Comparison of ENCODE assay signal across 14 cellular contexts in the genomic region with DNA sequence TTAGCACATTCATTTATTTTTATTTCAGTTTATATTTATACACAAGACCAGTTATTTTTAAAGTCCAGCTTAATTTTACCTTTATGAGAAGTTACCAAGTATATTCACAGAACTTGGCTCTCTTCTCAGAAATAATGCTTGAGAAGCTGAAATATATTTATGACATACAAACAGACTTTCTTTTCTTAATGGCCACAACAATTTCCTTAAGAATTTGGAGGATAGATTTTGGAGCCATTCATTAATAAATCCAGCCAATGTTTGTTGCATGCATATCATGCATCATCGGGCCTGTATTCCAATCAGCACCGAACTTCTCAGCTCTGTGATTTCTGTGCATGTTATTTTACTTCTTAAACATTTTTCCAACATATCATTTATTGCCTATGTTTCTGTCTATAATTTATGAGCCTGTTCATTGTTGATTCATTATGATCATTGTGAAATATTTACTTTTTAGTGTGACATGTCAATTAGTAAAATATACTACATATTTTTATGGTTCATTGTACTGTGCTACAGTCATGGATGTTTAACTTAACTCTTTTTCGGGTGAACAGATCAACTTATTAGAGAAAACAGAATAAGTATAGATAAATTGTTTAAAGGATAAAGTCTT. TPM values are rescaled to one million over a fixed set of nuclear protein-coding genes. Genes with fewer than 3 reads are reported as not detected.
DNase-seq lines count a peak whose midpoint lies in the region; ATAC-seq and TF ChIP-seq lines count a peak whose summit lies in the region.
"Had no signal": no experiment of that assay in that cellular context is flagged by ENCODE, and none has a peak within 500 bp of the region (broad histone marks: within the 10 kb centered on the region; RNA-seq: fewer than 3 reads in every experiment).

No MANE protein-coding gene starts in this region.

- WGBS in smooth muscle cell (ENCODE audit: low lambda C conversion rate) = 32% methylated on average over 3 of the region's 3 CpGs

- peak overlapping the region; percentile 34 for H2AFZ ChIP-seq in smooth muscle cell (ENCODE audit: low read depth)

- peaks cover 22% of the 10 kb centered on the region for H3F3A ChIP-seq in smooth muscle cell (ENCODE audit: low read depth)

- no peaks in the 10 kb centered on the region for H3K36me3 ChIP-seq in smooth muscle cell (ENCODE audit: low read depth)

- H3K36me3 Mint-ChIP-seq in CD4-positive, alpha-beta T cell (ENCODE audit: low read depth) = no peaks in the 10 kb centered on the region
- H3K36me3 Mint-ChIP-seq: activated naive CD8-positive, alpha-beta T cell treated with anti-CD3 and anti-CD28 coated beads for 36 hours had no signal

- H3K27me3 ChIP-seq in smooth muscle cell (ENCODE audit: low read depth) = no peaks in the 10 kb centered on the region
- peaks cover 36% of the 10 kb centered on the region for H3K27me3 ChIP-seq in CD4-positive, alpha-beta T cell (ENCODE audit: control insufficient read depth, insufficient read depth, low read length)

- POLR2A ChIA-PET in HEK293T (lab: Yijun Ruan, JAX) = no interaction called here
- POLR2A ChIA-PET in CD4-positive, alpha-beta T cell (lab: Charles Lee) = no interaction called here

- peak overlapping the region; percentile 92 for H3K9ac ChIP-seq in smooth muscle cell (ENCODE audit: low read depth)

- no peak for DNase-seq in HEK293T (ENCODE audit: extremely low spot score)
- peak; percentile 40 for DNase-seq in amniotic epithelial cell (ENCODE audit: low read depth)
- no peak for DNase-seq in smooth muscle cell (lab: John Stamatoyannopoulos, UW; ENCODE audit: unreplicated experiment)
- no peak for DNase-seq in CD4-positive, alpha-beta T cell
- DNase-seq in NCI-H446 (lab: John Stamatoyannopoulos, UW) = no peak
- DNase-seq: activated naive CD8-positive, alpha-beta T cell treated with anti-CD3 and anti-CD28 coated beads for 36 hours; COR-L47; NCI-H1436; NK-92 treated with Interleukin-12 subunit alpha and Interleukin-12 subunit beta, amount 100 ng/mL, for 24 hours had no signal

- H3K4me3 ChIP-seq in iPS-18c (ENCODE audit: insufficient read depth, low read depth, low read length) = peak overlapping the region; percentile 12
- peak overlapping the region; percentile 76 for H3K4me3 ChIP-seq in smooth muscle cell
- H3K4me3 ChIP-seq: GM12878 had no signal

- H3K4me1 Mint-ChIP-seq in CD4-positive, alpha-beta T cell (ENCODE audit: low read depth) = no peaks in the 10 kb centered on the region

- H3K4me3 Mint-ChIP-seq in CD4-positive, alpha-beta T cell = no peak overlapping the region
- H3K4me3 Mint-ChIP-seq: activated naive CD8-positive, alpha-beta T cell treated with anti-CD3 and anti-CD28 coated beads for 36 hours; T-helper 1 cell treated with Interleukin-12 subunit alpha and Interleukin-12 subunit beta and Interleukin-4 antibody, amounts not matched to agents 30 μg/mL and 1 μg/mL, for 36 hours had no signal

- H3K27me3 Mint-ChIP-seq in CD4-positive, alpha-beta T cell = peaks cover 41% of the 10 kb centered on the region
- H3K27me3 Mint-ChIP-seq: progenitor cell of endocrine pancreas had no signal

- no peaks in the 10 kb centered on the region for H3K9me3 Mint-ChIP-seq in CD4-positive, alpha-beta T cell
- H3K9me3 Mint-ChIP-seq: T-helper 1 cell treated with Interleukin-12 subunit alpha and Interleukin-12 subunit beta and Interleukin-4 antibody, amounts not matched to agents 30 μg/mL and 1 μg/mL, for 36 hours had no signal

- peaks cover 36% of the 10 kb centered on the region for H3K4me1 ChIP-seq in smooth muscle cell (ENCODE audit: low read depth)

- intact Hi-C loops in CD4-positive, alpha-beta T cell (cut with DNase I, micrococcal nuclease) = no loop called here

- H3K27ac ChIP-seq in smooth muscle cell (ENCODE audit: low read depth) = peak overlapping the region; percentile 98
- H3K27ac ChIP-seq in CD4-positive, alpha-beta T cell (ENCODE audit: low read depth, low read length) = no peak overlapping the region

- ATAC-seq in CD4-positive, alpha-beta T cell (ENCODE audit: poor library complexity) = no peak
- no peak for ATAC-seq in HG03097 (IDR thresholded peaks at IDR 0.05; ENCODE audit: low FRiP score, unreplicated experiment)
- ATAC-seq: GM12878 had no signal

- no peaks in the 10 kb centered on the region for H3K9me3 ChIP-seq in iPS-18c (ENCODE audit: control insufficient read depth, insufficient read depth, low read length)
- no peaks in the 10 kb centered on the region for H3K9me3 ChIP-seq in smooth muscle cell (replicated peaks; ENCODE audit: low read depth)
- H3K9me3 ChIP-seq in CD4-positive, alpha-beta T cell (ENCODE audit: control insufficient read depth, low read length) = peaks cover 4% of the 10 kb centered on the region

- H4K20me1 ChIP-seq in smooth muscle cell (ENCODE audit: low read depth) = no peaks in the 10 kb centered on the region

- TF ChIP-seq CTCF in smooth muscle cell (IDR thresholded peaks at IDR 0.05; ENCODE audit: borderline replicate concordance, insufficient read depth, poor library complexity, severe bottlenecking) = no peak
- no peak for TF ChIP-seq CTCF in CD4-positive, alpha-beta T cell (IDR thresholded peaks at IDR 0.05)

- H3K4me2 ChIP-seq in smooth muscle cell = peak overlapping the region; percentile 92

- CTCF ChIA-PET in HEK293T (lab: Yijun Ruan, JAX) = no interaction called here
- CTCF ChIA-PET in CD4-positive, alpha-beta T cell (lab: Charles Lee) = no interaction called here

- H3K79me2 ChIP-seq in smooth muscle cell (ENCODE audit: low read depth) = peaks cover 60% of the 10 kb centered on the region

- no peak overlapping the region for H3K27ac Mint-ChIP-seq in CD4-positive, alpha-beta T cell
- H3K27ac Mint-ChIP-seq: activated naive CD8-positive, alpha-beta T cell treated with anti-CD3 and anti-CD28 coated beads for 36 hours; T-helper 1 cell treated with Interleukin-12 subunit alpha and Interleukin-12 subunit beta and Interleukin-4 antibody, amounts not matched to agents 30 μg/mL and 1 μg/mL, for 36 hours had no signal

TF ChIP-seq in HEK293T, 16 proteins besides CTCF, POLR2A, EP300 and RAD21:
- no peak for TF ChIP-seq TARDBP (IDR thresholded peaks at IDR 0.05)
- TF ChIP-seq PKNOX1 (IDR thresholded peaks at IDR 0.05) = peak; percentile 76
- TF ChIP-seq NFRKB (IDR thresholded peaks at IDR 0.05) = no peak
- no peak for TF ChIP-seq BHLHE40 (IDR thresholded peaks at IDR 0.05; ENCODE audit: borderline replicate concordance)
- no peak for TF ChIP-seq HDGF (IDR thresholded peaks at IDR 0.05; ENCODE audit: borderline replicate concordance)
- TF ChIP-seq ARNT (IDR thresholded peaks at IDR 0.05) = no peak
- TF ChIP-seq ZNF384 (IDR thresholded peaks at IDR 0.05) = no peak

RNA-seq across cellular contexts. Expression of gene GULP1, which starts 3.5 kb away (rescaled TPM):
- total RNA-seq in smooth muscle cell = 95.2 and 115 TPM in 2 replicates
- 37.5 and 40.2 TPM in 2 replicates for polyA plus RNA-seq in smooth muscle cell
- total RNA-seq in CD4-positive, alpha-beta T cell = not detected
- total RNA-seq: activated naive CD8-positive, alpha-beta T cell treated with anti-CD3 and anti-CD28 coated beads for 36 hours had no signal

Comparison
In these comparisons a context has a peak if more than half of its experiments do, and no peak if none do; other contexts are left out.
1. RNA of gene GULP1, which starts 3.5 kb away (total RNA-seq): 95.2 to 115 TPM in smooth muscle cell; not detected in CD4-positive, alpha-beta T cell; every median in the first group is over 10 times any median in the second.